ENCODE assay signal across 19 cellular contexts in the genomic region with DNA sequence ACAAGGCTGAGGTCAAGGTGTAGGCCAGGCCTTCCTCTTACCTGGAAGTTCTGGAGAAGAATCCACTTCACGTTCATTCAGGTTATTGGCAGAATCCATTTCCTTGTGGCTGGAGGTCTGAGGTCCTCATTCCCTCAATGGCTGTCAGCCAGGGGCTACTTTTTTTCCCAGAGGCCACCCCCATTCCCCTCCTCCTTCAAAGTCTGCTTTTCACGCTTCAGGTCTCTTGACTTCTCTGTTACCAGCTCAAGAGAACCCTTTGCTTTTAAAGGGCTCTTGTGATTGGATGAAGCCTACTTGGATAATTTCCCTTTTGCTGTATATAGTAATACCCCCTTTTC. TPM values are rescaled to one million over a fixed set of nuclear protein-coding genes. Genes with fewer than 3 reads are reported as not detected.
A peak's percentile ranks its signal among the peaks of the same experiment; 100 is the strongest.
DNase-seq lines count a peak whose midpoint lies in the region; ATAC-seq and TF ChIP-seq lines count a peak whose summit lies in the region.
"Had no signal": no experiment of that assay in that cellular context is flagged by ENCODE, and none has a peak within 500 bp of the region (broad histone marks: within the 10 kb centered on the region; RNA-seq: fewer than 3 reads in every experiment).

No MANE protein-coding gene starts in this region.

- H4K5ac ChIP-seq in IMR-90 (ENCODE audit: low read depth, low read length): peak overlapping the region; percentile 80

- no peak for TF ChIP-seq RAD21 in IMR-90 (IDR thresholded peaks at IDR 0.05; ENCODE audit: low read length)

- H2BK5ac ChIP-seq in IMR-90 (ENCODE audit: low read depth, low read length, poor library complexity, severe bottlenecking): peak overlapping the region; percentile 100

- H3K4me2 ChIP-seq in IMR-90 (ENCODE audit: low read depth, low read length): no peak overlapping the region

- H3K56ac ChIP-seq in IMR-90 (ENCODE audit: extremely low read depth, insufficient read depth, low read length): peak overlapping the region; percentile 73

- no TSS peak for BruUV-seq in IMR-90 (replicated peaks; lab: Mats Ljungman, UMichigan)

- H3K27me3 ChIP-seq in CD8-positive, alpha-beta memory T cell (ENCODE audit: insufficient read depth, low read length, poor library complexity, severe bottlenecking): no peaks in the 10 kb centered on the region
- no peaks in the 10 kb centered on the region for H3K27me3 ChIP-seq in IMR-90 (ENCODE audit: control insufficient read depth, insufficient read depth, low read length)
- no peaks in the 10 kb centered on the region for H3K27me3 ChIP-seq in naive thymus-derived CD4-positive, alpha-beta T cell (ENCODE audit: control insufficient read depth in 2 of 2, insufficient read depth in 2 of 2, low read length in 2 of 2)
- H3K27me3 ChIP-seq: right atrium auricular region had no signal

- no peaks in the 10 kb centered on the region for H3K36me3 ChIP-seq in CD8-positive, alpha-beta memory T cell (ENCODE audit: insufficient read depth, low read length)
- H3K36me3 ChIP-seq in IMR-90 (ENCODE audit: control insufficient read depth, insufficient read depth, low read length): peaks cover 11% of the 10 kb centered on the region; the same call in 1 of the 2 replicates
- H3K36me3 ChIP-seq in naive thymus-derived CD4-positive, alpha-beta T cell (ENCODE audit: control insufficient read depth in 2 of 3, insufficient read depth in 3 of 3, low read length in 3 of 3): no peaks in the 10 kb centered on the region
- H3K36me3 ChIP-seq: right atrium auricular region had no signal

- CTCF ChIA-PET in CD8-positive, alpha-beta memory T cell (lab: Charles Lee): no interaction called here
- CTCF ChIA-PET in IMR-90 (lab: Yijun Ruan, JAX): no interaction called here
- CTCF ChIA-PET in naive thymus-derived CD4-positive, alpha-beta T cell (lab: Charles Lee): interaction anchor here (1.0 kb wide), 1 partner anchor 53 kb away, joined by 3 read pairs; no protein-coding TSS in a partner anchor

- peak overlapping the region; percentile 100 for H3K4ac ChIP-seq in IMR-90 (ENCODE audit: low read depth, low read length)

- no peak overlapping the region for H3K4me3 ChIP-seq in CD8-positive, alpha-beta memory T cell (ENCODE audit: low read length)
- H3K4me3 ChIP-seq in IMR-90 (ENCODE audit: insufficient read depth, low read depth, low read length): no peak overlapping the region
- no peak overlapping the region for H3K4me3 ChIP-seq in naive thymus-derived CD4-positive, alpha-beta T cell (ENCODE audit: low read length)
- H3K4me3 ChIP-seq: right atrium auricular region had no signal

- POLR2A ChIA-PET in CD8-positive, alpha-beta memory T cell (lab: Charles Lee): no interaction called here
- POLR2A ChIA-PET in IMR-90 (lab: Charles Lee; ENCODE audit: unreplicated experiment): no interaction called here
- POLR2A ChIA-PET in naive thymus-derived CD4-positive, alpha-beta T cell (lab: Charles Lee): no interaction called here

- H3K27ac ChIP-seq in CD8-positive, alpha-beta memory T cell (ENCODE audit: low read depth, low read length): peak overlapping the region; percentile 20
- H3K27ac ChIP-seq in IMR-90 (ENCODE audit: insufficient read depth, low read length): peak overlapping the region; percentile 100
- H3K27ac ChIP-seq in naive thymus-derived CD4-positive, alpha-beta T cell (ENCODE audit: low read depth, low read length): no peak overlapping the region

- no peaks in the 10 kb centered on the region for H3K27me3 Mint-ChIP-seq in CD8-positive, alpha-beta memory T cell
- H3K27me3 Mint-ChIP-seq in central memory CD8-positive, alpha-beta T cell: no peaks in the 10 kb centered on the region
- H3K27me3 Mint-ChIP-seq in natural killer cell treated with Interleukin-12 subunit alpha and Interleukin-12 subunit beta and Interleukin-15 and Interleukin-18, amount 100 ng/mL, for 72 hours: no peaks in the 10 kb centered on the region
- H3K27me3 Mint-ChIP-seq in naive thymus-derived CD4-positive, alpha-beta T cell: no peaks in the 10 kb centered on the region
- no peaks in the 10 kb centered on the region for H3K27me3 Mint-ChIP-seq in effector memory CD8-positive, alpha-beta T cell
- H3K27me3 Mint-ChIP-seq: B cell had no signal

- H3K9ac ChIP-seq in IMR-90 (ENCODE audit: low read depth, low read length): peak overlapping the region; percentile 19; the same call in 1 of the 2 replicates

- DNase-seq in CD8-positive, alpha-beta memory T cell: no peak
- DNase-seq in IMR-90 (no peak), NCI-H446 treated with DMSO at 0.1 percent for 48 hours (lab: John Stamatoyannopoulos, UW) (no peak), erythroblast (lab: John Stamatoyannopoulos, UW) (no peak)
- DNase-seq in central memory CD8-positive, alpha-beta T cell (ENCODE audit: low spot score in 2 of 2): no peak
- no peak for DNase-seq in natural killer cell treated with Interleukin-12 subunit alpha and Interleukin-12 subunit beta and Interleukin-15 and Interleukin-18, amount 100 ng/mL, for 72 hours (ENCODE audit: low spot score)
- DNase-seq in naive thymus-derived CD4-positive, alpha-beta T cell: no peak
- DNase-seq in effector memory CD8-positive, alpha-beta T cell: no peak
- DNase-seq: activated CD4-positive, alpha-beta T cell treated with anti-CD3 and anti-CD28 coated beads, Interleukin-2, amount 50 U/mL, for 48 hours; EL; KG1; left colon; NCI-H1930; NCI-H345; stimulated activated CD4-positive, alpha-beta T cell treated with anti-CD3 and anti-CD28 coated beads, Interleukin-15, amount 100 ng/mL, for 24 hours; stimulated activated naive CD4-positive, alpha-beta T cell; SW 1271 had no signal

- peak overlapping the region; percentile 91; the same call in 1 of the 2 replicates for H2AK5ac ChIP-seq in IMR-90 (ENCODE audit: low read depth, low read length)

- H2BK15ac ChIP-seq in IMR-90 (ENCODE audit: low read depth, low read length): peak overlapping the region; percentile 98; the same call in 2 of the 3 replicates

- peak overlapping the region; percentile 85 for H3K23ac ChIP-seq in IMR-90 (ENCODE audit: low read depth, low read length)

- peak overlapping the region; percentile 71 for H3K18ac ChIP-seq in IMR-90 (ENCODE audit: low read depth, low read length)

- no CpG with 5 or more reads among the region's 2 CpGs for WGBS in IMR-90 (ENCODE audit: extremely low coverage in 2 of 2, insufficient read length in 1 of 2), 2 experiments

- peak overlapping the region in 2 of 8 donors; percentile 7 to 47 for H3K27ac Mint-ChIP-seq in CD8-positive, alpha-beta memory T cell
- H3K27ac Mint-ChIP-seq in central memory CD8-positive, alpha-beta T cell (ENCODE audit: low read depth): peak overlapping the region; percentile 19
- peak overlapping the region; percentile 74 to 86 for H3K27ac Mint-ChIP-seq in natural killer cell treated with Interleukin-12 subunit alpha and Interleukin-12 subunit beta and Interleukin-15 and Interleukin-18, amount 100 ng/mL, for 72 hours
- peak overlapping the region in 1 of 9 donors; percentile 47 for H3K27ac Mint-ChIP-seq in naive thymus-derived CD4-positive, alpha-beta T cell
- H3K27ac Mint-ChIP-seq in effector memory CD8-positive, alpha-beta T cell: peak overlapping the region in 1 of 2 donors; percentile 3
- H3K27ac Mint-ChIP-seq: B cell had no signal

- dilution Hi-C loops in IMR-90 (cut with HindIII; ENCODE audit: low sequenced_read_pairs, unreplicated experiment): no loop called here

- H3K14ac ChIP-seq in IMR-90 (replicated peaks; ENCODE audit: low read depth, low read length): peak overlapping the region; percentile 89

- no peaks in the 10 kb centered on the region for H3K9me3 ChIP-seq in CD8-positive, alpha-beta memory T cell (ENCODE audit: low read length)
- H3K9me3 ChIP-seq in IMR-90 (ENCODE audit: control insufficient read depth, insufficient read depth, low read length): no peaks in the 10 kb centered on the region
- H3K9me3 ChIP-seq in naive thymus-derived CD4-positive, alpha-beta T cell (ENCODE audit: control insufficient read depth in 2 of 3, low read length in 3 of 3): no peaks in the 10 kb centered on the region
- H3K9me3 ChIP-seq: right atrium auricular region had no signal

- H4K20me1 ChIP-seq in IMR-90 (ENCODE audit: insufficient read depth, low read length): no peaks in the 10 kb centered on the region; the same call in none of the 2 replicates

- H3K9me1 ChIP-seq in IMR-90 (ENCODE audit: insufficient read depth, low read length): peaks cover 51% of the 10 kb centered on the region

- no peak overlapping the region for H3K4me3 Mint-ChIP-seq in CD8-positive, alpha-beta memory T cell
- H3K4me3 Mint-ChIP-seq in central memory CD8-positive, alpha-beta T cell: no peak overlapping the region
- H3K4me3 Mint-ChIP-seq in natural killer cell treated with Interleukin-12 subunit alpha and Interleukin-12 subunit beta and Interleukin-15 and Interleukin-18, amount 100 ng/mL, for 72 hours: no peak overlapping the region
- H3K4me3 Mint-ChIP-seq in naive thymus-derived CD4-positive, alpha-beta T cell: no peak overlapping the region
- H3K4me3 Mint-ChIP-seq in effector memory CD8-positive, alpha-beta T cell: no peak overlapping the region
- H3K4me3 Mint-ChIP-seq: B cell had no signal

- H2AK9ac ChIP-seq in IMR-90 (replicated peaks; ENCODE audit: low read depth, low read length, poor library complexity): no peak overlapping the region

- no peak for ATAC-seq in IMR-90 (ENCODE audit: low read depth)
- no peak for ATAC-seq in central memory CD8-positive, alpha-beta T cell (replicated peaks; ENCODE audit: extremely low read depth, poor library complexity, severe bottlenecking)
- no peak for ATAC-seq in natural killer cell treated with Interleukin-12 subunit alpha and Interleukin-12 subunit beta and Interleukin-15 and Interleukin-18, amount 100 ng/mL, for 72 hours
- ATAC-seq in naive thymus-derived CD4-positive, alpha-beta T cell: no peak
- no peak for ATAC-seq in effector memory CD8-positive, alpha-beta T cell (replicated peaks)
- ATAC-seq: left colon had no signal

- no peaks in the 10 kb centered on the region for H3K4me1 ChIP-seq in CD8-positive, alpha-beta memory T cell (ENCODE audit: insufficient read depth, low read length)
- H3K4me1 ChIP-seq in IMR-90 (ENCODE audit: control insufficient read depth, insufficient read depth, low read length): peaks cover 70% of the 10 kb centered on the region
- H3K4me1 ChIP-seq in naive thymus-derived CD4-positive, alpha-beta T cell (ENCODE audit: control insufficient read depth in 2 of 2, insufficient read depth in 2 of 2, low read length in 2 of 2): no peaks in the 10 kb centered on the region

- no peak overlapping the region for H2AFZ ChIP-seq in IMR-90 (replicated peaks; ENCODE audit: low read length, poor library complexity)

- H2BK120ac ChIP-seq in IMR-90 (ENCODE audit: low read depth, low read length): peak overlapping the region; percentile 96

- peaks cover 21 to 48% (median 37%) of the 10 kb centered on the region in 3 donors for H3K4me1 Mint-ChIP-seq in CD8-positive, alpha-beta memory T cell
- peaks cover 28% of the 10 kb centered on the region for H3K4me1 Mint-ChIP-seq in central memory CD8-positive, alpha-beta T cell
- H3K4me1 Mint-ChIP-seq in natural killer cell treated with Interleukin-12 subunit alpha and Interleukin-12 subunit beta and Interleukin-15 and Interleukin-18, amount 100 ng/mL, for 72 hours (ENCODE audit: low read depth in 2 of 2): peaks cover 66 to 80% of the 10 kb centered on the region in 2 donors
- H3K4me1 Mint-ChIP-seq in naive thymus-derived CD4-positive, alpha-beta T cell: peaks cover 0 to 83% (median 8%) of the 10 kb centered on the region in 7 donors
- H3K4me1 Mint-ChIP-seq in effector memory CD8-positive, alpha-beta T cell (ENCODE audit: low read depth in 2 of 2): peaks cover 15 to 30% of the 10 kb centered on the region in 2 donors

- H3K79me1 ChIP-seq in IMR-90 (ENCODE audit: low read depth in 1 of 2, low read length in 2 of 2): peaks cover 52 to 86% of the 10 kb centered on the region in 2 experiments

- peak overlapping the region; percentile 100 for H2BK20ac ChIP-seq in IMR-90 (ENCODE audit: low read depth, low read length)

- intact Hi-C loops in IMR-90 (cut with micrococcal nuclease): loop anchor here (5.0 kb wide), 1 partner anchor 119 kb away; a partner anchor contains a TSS
- intact Hi-C loops in naive thymus-derived CD4-positive, alpha-beta T cell (cut with micrococcal nuclease): no loop called here

- H3K36me3 Mint-ChIP-seq in CD8-positive, alpha-beta memory T cell: peaks cover 0 to 10% (median 0%) of the 10 kb centered on the region in 3 donors
- peaks cover 4% of the 10 kb centered on the region for H3K36me3 Mint-ChIP-seq in central memory CD8-positive, alpha-beta T cell (ENCODE audit: insufficient read depth)
- H3K36me3 Mint-ChIP-seq in natural killer cell treated with Interleukin-12 subunit alpha and Interleukin-12 subunit beta and Interleukin-15 and Interleukin-18, amount 100 ng/mL, for 72 hours: peaks cover 5% of the 10 kb centered on the region
- peaks cover 0 to 15% (median 0%) of the 10 kb centered on the region in 5 donors for H3K36me3 Mint-ChIP-seq in naive thymus-derived CD4-positive, alpha-beta T cell
- H3K36me3 Mint-ChIP-seq in effector memory CD8-positive, alpha-beta T cell (ENCODE audit: insufficient read depth): peaks cover 3% of the 10 kb centered on the region

- H4K8ac ChIP-seq in IMR-90 (ENCODE audit: low read depth in 2 of 2, low read length in 2 of 2): peak overlapping the region; percentile 67 to 74

- H4K91ac ChIP-seq in IMR-90 (ENCODE audit: insufficient read depth, low read depth, low read length): peak overlapping the region; percentile 98

- in situ Hi-C loops in IMR-90 (cut with MboI; ENCODE audit: low sequenced_read_pairs): loop anchor here (10.0 kb wide), 1 partner anchor 59 kb away; a partner anchor contains a TSS

- no peaks in the 10 kb centered on the region for H3K9me3 Mint-ChIP-seq in CD8-positive, alpha-beta memory T cell
- no peaks in the 10 kb centered on the region for H3K9me3 Mint-ChIP-seq in central memory CD8-positive, alpha-beta T cell
- no peaks in the 10 kb centered on the region for H3K9me3 Mint-ChIP-seq in natural killer cell treated with Interleukin-12 subunit alpha and Interleukin-12 subunit beta and Interleukin-15 and Interleukin-18, amount 100 ng/mL, for 72 hours
- H3K9me3 Mint-ChIP-seq in naive thymus-derived CD4-positive, alpha-beta T cell: no peaks in the 10 kb centered on the region
- no peaks in the 10 kb centered on the region for H3K9me3 Mint-ChIP-seq in effector memory CD8-positive, alpha-beta T cell

- TF ChIP-seq POLR2A in IMR-90 (IDR thresholded peaks at IDR 0.05; ENCODE audit: low read depth, low read length): no peak
- TF ChIP-seq POLR2A in erythroblast (IDR thresholded peaks at IDR 0.05; ENCODE audit: low read length): no peak

- no peak for TF ChIP-seq CTCF in IMR-90 (conservative IDR thresholded peaks at IDR 0.05; ENCODE audit: low read depth, low read length)

RNA-seq across cellular contexts. Expression of a gene that starts 55.1 kb away (rescaled TPM):
- 1 to 10 TPM; 9.8 to 9.9 TPM for total RNA-seq in CD8-positive, alpha-beta memory T cell
- 9.3 TPM for polyA plus RNA-seq in CD8-positive, alpha-beta memory T cell
- total RNA-seq in IMR-90 (2012; rRNA removed): 0.54 and 0.83 TPM in 2 replicates
- polyA plus RNA-seq in IMR-90 (2012; rRNA removed): 2.5 and 3.7 TPM in 2 replicates
- polyA plus RNA-seq in IMR-90 (2012; cell fraction: cytosol; rRNA removed): 1.1 and 2.0 TPM in 2 replicates
- 6.8 and 8.6 TPM in 2 replicates for polyA plus RNA-seq in IMR-90 (2012; cell fraction: nucleus; rRNA removed; ENCODE audit: low replicate concordance)
- 10 to 100 TPM; 19.9 to 29.6 TPM for total RNA-seq in natural killer cell treated with Interleukin-12 subunit alpha and Interleukin-12 subunit beta and Interleukin-15 and Interleukin-18, amount 100 ng/mL, for 72 hours
- total RNA-seq in naive thymus-derived CD4-positive, alpha-beta T cell: 100 to 1,000 TPM in 2 of 5 experiments, 10 to 100 TPM in 3; 11.0 to 198 (median 47.7) TPM
- polyA plus RNA-seq in naive thymus-derived CD4-positive, alpha-beta T cell: 10 to 100 TPM; 11.8 to 15.0 TPM
